In genomic region chr2:65388626-65389390, GRCh38 we compare ENCODE assay signal across 15 cellular contexts. TPM values are rescaled to one million over a fixed set of nuclear protein-coding genes. Genes with fewer than 3 reads are reported as not detected.
DNase-seq lines count a peak whose midpoint lies in the region; ATAC-seq and TF ChIP-seq lines count a peak whose summit lies in the region.
"Had no signal": no experiment of that assay in that cellular context is flagged by ENCODE, and none has a peak within 500 bp of the region (broad histone marks: within the 10 kb centered on the region; RNA-seq: fewer than 3 reads in every experiment).

No MANE protein-coding gene starts in this region.

- H3K4me1 ChIP-seq in DOHH2 (ENCODE audit: control insufficient read depth, low read length) (peaks cover 93% of the 10 kb centered on the region), OCI-LY1 (ENCODE audit: insufficient read depth, low read length, severe bottlenecking) (peaks cover 100% of the 10 kb centered on the region), neural progenitor cell (peaks cover 14% of the 10 kb centered on the region)

- H3K4me3 ChIP-seq in DOHH2 (ENCODE audit: low read length) (no peak overlapping the region), OCI-LY1 (ENCODE audit: low read depth, low read length, poor library complexity, severe bottlenecking) (no peak overlapping the region), neural progenitor cell (no peak overlapping the region)
- H3K4me3 ChIP-seq: lower lobe of right lung, stomach had no signal

- no peak for TF ChIP-seq CTCF in DOHH2 (IDR thresholded peaks at IDR 0.05; ENCODE audit: low read depth, low read length, poor library complexity, severe bottlenecking)
- no peak for TF ChIP-seq CTCF in OCI-LY1 (IDR thresholded peaks at IDR 0.05; ENCODE audit: low read length)
- TF ChIP-seq CTCF in MCF 10A (IDR thresholded peaks at IDR 0.05; ENCODE audit: unreplicated experiment): no peak
- TF ChIP-seq CTCF in neural progenitor cell (IDR thresholded peaks at IDR 0.05): no peak

- H3K4me3 Mint-ChIP-seq in MCF 10A (ENCODE audit: unreplicated experiment) (peak overlapping the region; percentile 64), neural progenitor cell (no peak overlapping the region)
- H3K4me3 Mint-ChIP-seq: naive thymus-derived CD8-positive, alpha-beta T cell had no signal

- H2AFZ ChIP-seq in OCI-LY1 (ENCODE audit: low read length) (no peak overlapping the region), neural progenitor cell (replicated peaks) (no peak overlapping the region)

- no peaks in the 10 kb centered on the region for H3K36me3 ChIP-seq in DOHH2 (ENCODE audit: control insufficient read depth, low read length)
- H3K36me3 ChIP-seq in OCI-LY1 (ENCODE audit: insufficient read depth, low read length): no peaks in the 10 kb centered on the region
- H3K36me3 ChIP-seq in neural progenitor cell: no peaks in the 10 kb centered on the region
- H3K36me3 ChIP-seq: lower lobe of right lung, stomach had no signal

- H3F3A ChIP-seq in DOHH2 (ENCODE audit: control insufficient read depth, insufficient read depth): no peaks in the 10 kb centered on the region; the same call in none of the 2 replicates
- H3F3A ChIP-seq in OCI-LY1 (ENCODE audit: insufficient read depth, low read length): peaks cover 3% of the 10 kb centered on the region; the same call in 1 of the 2 replicates
- no peaks in the 10 kb centered on the region for H3F3A ChIP-seq in neural progenitor cell (ENCODE audit: low read depth)

- H3K27me3 ChIP-seq in DOHH2 (ENCODE audit: control insufficient read depth, low read length) (no peaks in the 10 kb centered on the region), OCI-LY1 (ENCODE audit: insufficient read depth, low read length) (no peaks in the 10 kb centered on the region), neural progenitor cell (no peaks in the 10 kb centered on the region)
- H3K27me3 ChIP-seq: stomach had no signal

- intact Hi-C loops in MCF 10A (cut with micrococcal nuclease): no loop called here

- H3K36me3 Mint-ChIP-seq in MCF 10A (ENCODE audit: insufficient read depth, unreplicated experiment): peaks cover 14% of the 10 kb centered on the region
- H3K36me3 Mint-ChIP-seq in neural progenitor cell: peaks cover 6% of the 10 kb centered on the region
- H3K36me3 Mint-ChIP-seq: naive thymus-derived CD8-positive, alpha-beta T cell had no signal

- H4K20me1 ChIP-seq in DOHH2 (ENCODE audit: control insufficient read depth, insufficient read depth, low read depth, low read length): peaks cover 8% of the 10 kb centered on the region; the same call in 1 of the 2 replicates
- H4K20me1 ChIP-seq in OCI-LY1 (ENCODE audit: insufficient read depth, low read length): no peaks in the 10 kb centered on the region
- peaks cover 56% of the 10 kb centered on the region for H4K20me1 ChIP-seq in neural progenitor cell (ENCODE audit: low read depth)

- H3K79me2 ChIP-seq in DOHH2 (ENCODE audit: control insufficient read depth, low read length): peaks cover 74% of the 10 kb centered on the region
- 0 out of 2 replicates have a peak, but pooled peaks cover 4% of the 10 kb centered on the region for H3K79me2 ChIP-seq in OCI-LY1 (ENCODE audit: insufficient read depth, low read length)
- peaks cover 7% of the 10 kb centered on the region for H3K79me2 ChIP-seq in neural progenitor cell (ENCODE audit: low read depth)

- H3K27ac Mint-ChIP-seq in MCF 10A (ENCODE audit: low read depth, unreplicated experiment) (peak overlapping the region; percentile 70), neural progenitor cell (peak overlapping the region; percentile 15)
- H3K27ac Mint-ChIP-seq: activated T-helper 2 cell treated with anti-CD3 and anti-CD28 coated beads, Interferon-gamma antibody, Interleukin-2, Interleukin-4, amounts not matched to agents 10 μg/mL and 5 μg/mL and 100 μg/mL, durations not matched to agents 14 hours and 24 hours and 36 hours had no signal

- H3K9me3 Mint-ChIP-seq in MCF 10A (ENCODE audit: unreplicated experiment): no peaks in the 10 kb centered on the region
- no peaks in the 10 kb centered on the region for H3K9me3 Mint-ChIP-seq in neural progenitor cell
- H3K9me3 Mint-ChIP-seq: activated T-helper 2 cell treated with anti-CD3 and anti-CD28 coated beads, Interferon-gamma antibody, Interleukin-2, Interleukin-4, amounts not matched to agents 10 μg/mL and 5 μg/mL and 100 μg/mL, durations not matched to agents 14 hours and 24 hours and 36 hours; naive thymus-derived CD8-positive, alpha-beta T cell had no signal

- H3K27me3 Mint-ChIP-seq in MCF 10A (ENCODE audit: insufficient read depth, unreplicated experiment): no peaks in the 10 kb centered on the region
- H3K27me3 Mint-ChIP-seq in neural progenitor cell (ENCODE audit: insufficient read depth, low read depth): peaks cover 3% of the 10 kb centered on the region

- DNase-seq in MCF 10A (ENCODE audit: unreplicated experiment): peak; percentile 33
- DNase-seq in neural progenitor cell (ENCODE audit: low spot score): no peak
- DNase-seq in occipital lobe (lab: John Stamatoyannopoulos, UW): no peak
- DNase-seq in kidney tubule cell (ENCODE audit: low spot score): no peak
- DNase-seq in AG20443 (ENCODE audit: low spot score): no peak
- DNase-seq: lower lobe of right lung; naive thymus-derived CD8-positive, alpha-beta T cell; NCI-H2029 treated with DMSO at 0.1 percent for 48 hours; NCI-H510A treated with DMSO at 0.1 percent for 48 hours had no signal

- H3K9me2 ChIP-seq in DOHH2 (replicated peaks; ENCODE audit: control insufficient read depth, low read length) (no peaks in the 10 kb centered on the region), OCI-LY1 (ENCODE audit: low read depth, low read length) (no peaks in the 10 kb centered on the region)

- CTCF ChIA-PET in MCF 10A (lab: Yijun Ruan, JAX): interaction anchor here (1.0 kb wide), 1 partner anchor 21 kb away, joined by 3 read pairs; no protein-coding TSS in a partner anchor

- POLR2A ChIA-PET in MCF 10A (lab: Yijun Ruan, JAX): interaction anchor here (0.6 to 4.6 kb wide), 18 partner anchors 9 to 1371 kb away, joined by 3 to 51 read pairs (median 4); partner anchors contain the start of genes ACTR2 and SPRED2

- H3K27ac ChIP-seq in DOHH2 (ENCODE audit: low read depth, low read length) (no peak overlapping the region), OCI-LY1 (ENCODE audit: low read depth, low read length, poor library complexity, severe bottlenecking) (peak overlapping the region; percentile 97), neural progenitor cell (no peak overlapping the region)
- H3K27ac ChIP-seq: lower lobe of right lung, VCaP had no signal

- H3K9me3 ChIP-seq in DOHH2 (ENCODE audit: control insufficient read depth, insufficient read depth, low read length) (no peaks in the 10 kb centered on the region), OCI-LY1 (ENCODE audit: low read length) (no peaks in the 10 kb centered on the region), neural progenitor cell (ENCODE audit: low read depth) (no peaks in the 10 kb centered on the region)
- H3K9me3 ChIP-seq: lower lobe of right lung, stomach had no signal

- H3K4me2 ChIP-seq in DOHH2 (ENCODE audit: low read length) (peak overlapping the region; percentile 50), OCI-LY1 (ENCODE audit: low read length) (peak overlapping the region; percentile 73; the same call in 1 of the 2 replicates), neural progenitor cell (peak overlapping the region; percentile 12)

- no TSS peak for BruUV-seq in MCF 10A (replicated peaks; lab: Mats Ljungman, UMichigan)

- peaks cover 67% of the 10 kb centered on the region for H3K4me1 Mint-ChIP-seq in MCF 10A (ENCODE audit: insufficient read depth, unreplicated experiment)
- H3K4me1 Mint-ChIP-seq in neural progenitor cell: peaks cover 54% of the 10 kb centered on the region

- no peak for ATAC-seq in GM18909 (IDR thresholded peaks at IDR 0.05; ENCODE audit: poor library complexity, unreplicated experiment)
- ATAC-seq: naive thymus-derived CD8-positive, alpha-beta T cell had no signal

- H3K9ac ChIP-seq in OCI-LY1 (ENCODE audit: low read length) (peak overlapping the region; percentile 39; the same call in 1 of the 2 replicates), neural progenitor cell (no peak overlapping the region)

RNA-seq across cellular contexts. Expression of gene SPRED2, which starts 43.6 kb away (rescaled TPM):
- total RNA-seq in MCF 10A (2022) (38.1 and 38.6 TPM in 2 replicates), neural progenitor cell (ENCODE audit: low replicate concordance) (11.6 and 13.5 TPM in 2 replicates), occipital lobe (8.6 TPM)

Comparison
In these comparisons a context has a peak if more than half of its experiments do, and no peak if none do; other contexts are left out.
1. H3K4me2 ChIP-seq: peak in every context shown above with its lines; median percentile 73 in OCI-LY1; 50 in DOHH2; 12 in neural progenitor cell.